In the genomic region with DNA sequence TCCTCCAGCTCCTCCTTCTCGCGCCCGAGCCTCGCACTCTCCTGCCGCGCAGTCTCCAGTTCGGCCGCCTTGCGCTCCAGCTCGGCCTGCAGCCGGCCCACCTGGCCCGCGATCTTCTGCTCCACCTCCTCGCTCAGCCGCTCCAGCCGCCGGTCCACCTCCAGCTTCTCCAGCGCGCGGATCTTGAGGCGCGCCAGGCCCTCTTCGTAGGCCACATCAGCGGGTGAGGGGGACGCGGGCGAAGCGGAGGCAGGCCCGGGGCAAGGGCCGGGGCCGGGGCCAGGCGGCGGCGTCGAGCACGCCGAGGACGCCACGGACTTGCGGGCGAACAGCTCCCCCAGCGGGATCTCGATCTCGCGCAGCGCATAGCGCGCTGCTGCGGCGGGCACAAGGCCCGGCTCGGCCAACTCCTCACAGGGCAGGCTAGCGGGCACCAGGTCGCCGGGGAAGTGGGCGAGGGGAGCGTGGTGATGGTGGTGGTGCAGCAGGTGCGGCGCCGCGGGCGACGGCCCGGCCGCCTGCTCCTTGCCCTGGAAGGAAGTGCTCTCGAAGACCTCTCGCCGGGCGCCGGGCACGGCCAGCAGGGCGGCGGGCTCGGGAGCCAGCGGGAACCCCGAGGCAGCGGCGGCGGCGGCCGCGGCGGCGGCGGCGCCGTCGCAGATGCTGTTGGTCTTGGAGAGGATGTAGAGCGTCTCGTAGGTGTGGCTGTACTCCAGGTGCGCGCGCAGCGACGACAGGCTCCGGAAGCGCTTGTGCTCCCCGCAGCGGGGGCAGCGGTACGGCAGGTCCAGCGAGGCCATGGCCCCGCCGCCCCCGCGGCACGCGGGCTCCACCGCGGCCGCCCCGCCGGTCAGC, we compare ENCODE assay signal across 8 cellular contexts. TPM values are rescaled to one million over a fixed set of nuclear protein-coding genes. Genes with fewer than 3 reads are reported as not detected.
DNase-seq lines count a peak whose midpoint lies in the region; ATAC-seq and TF ChIP-seq lines count a peak whose summit lies in the region.

No MANE protein-coding gene starts in this region.

- POLR2A ChIA-PET in AG04450 (lab: Yijun Ruan, JAX) = interaction anchor here (1.0 kb wide), 2 partner anchors 18 to 35 kb away, joined by 3 to 4 read pairs; partner anchors contain the start of gene CCT7

- H3K4me1 Mint-ChIP-seq in natural killer cell = peaks cover 10 to 18% of the 10 kb centered on the region in 2 donors

- TF ChIP-seq CTCF in AG04450 (IDR thresholded peaks at IDR 0.05; ENCODE audit: low read depth, low read length) (peak; percentile 18), natural killer cell (IDR thresholded peaks at IDR 0.05) (no peak), thoracic aorta (IDR thresholded peaks at IDR 0.05) (no peak)

- DNase-seq in AG04450 (ENCODE audit: low read depth, low spot score) (no peak), NCI-H1105 (lab: John Stamatoyannopoulos, UW) (peak; percentile 85), dermis blood vessel endothelial cell (peak; percentile 33), natural killer cell (peak; percentile 53), thoracic aorta (ENCODE audit: low spot score) (no peak)
- peak; percentile 76 to 77 for DNase-seq in activated CD4-positive, alpha-beta T cell treated with anti-CD3 and anti-CD28 coated beads for 4 hours

- H3K27me3 ChIP-seq in AG04450 (ENCODE audit: control insufficient read depth, insufficient read depth, low read length) (peaks cover 27% of the 10 kb centered on the region), thoracic aorta (replicated peaks; ENCODE audit: insufficient read depth) (no peaks in the 10 kb centered on the region)

- peaks cover 4 to 6% of the 10 kb centered on the region in 2 donors for H3K4me1 ChIP-seq in thoracic aorta (ENCODE audit: control insufficient read depth in 1 of 2, low read depth in 2 of 2)

- H3K4me3 Mint-ChIP-seq in natural killer cell = peak overlapping the region; percentile 4

- H3K4me3 ChIP-seq in AG04450 (ENCODE audit: low read depth, low read length) (no peak overlapping the region), thoracic aorta (peak overlapping the region; percentile 56)

- H3K9me3 ChIP-seq in AG04450 (ENCODE audit: control insufficient read depth, insufficient read depth, low read length) = no peaks in the 10 kb centered on the region; the same call in 1 of the 2 replicates
- H3K9me3 ChIP-seq in thoracic aorta = no peaks in the 10 kb centered on the region

- no peaks in the 10 kb centered on the region for H3K27me3 Mint-ChIP-seq in natural killer cell (ENCODE audit: low read depth in 2 of 2)

- H3K36me3 ChIP-seq in thoracic aorta = no peaks in the 10 kb centered on the region

- CTCF ChIA-PET in AG04450 (lab: Charles Lee) = interaction anchor here (0.6 to 1.3 kb wide), 2 partner anchors 22 to 117 kb away, joined by 4 to 5 read pairs; partner anchors contain the start of gene ALMS1

- H3K9me3 Mint-ChIP-seq in natural killer cell = no peaks in the 10 kb centered on the region

- intact Hi-C loops in natural killer cell (cut with micrococcal nuclease) = no loop called here

- no peaks in the 10 kb centered on the region for H3K36me3 Mint-ChIP-seq in natural killer cell

- H3K27ac Mint-ChIP-seq in natural killer cell = peak overlapping the region in 1 of 2 donors; percentile 36

- H3K27ac ChIP-seq in AG04450 (ENCODE audit: low read depth, low read length) (no peak overlapping the region), thoracic aorta (no peak overlapping the region)

- ATAC-seq in GM19467 (IDR thresholded peaks at IDR 0.05; ENCODE audit: unreplicated experiment) (peak; percentile 61), natural killer cell (peak; percentile 78 to 92 (median 92)), thoracic aorta (ENCODE audit: insufficient number of reproducible peaks, low FRiP score, low read depth) (no peak), GM18858 (IDR thresholded peaks at IDR 0.05; ENCODE audit: unreplicated experiment) (no peak)

RNA-seq across cellular contexts. Expression of gene FBXO41, which starts 15.2 kb away (rescaled TPM):
- 2.5 and 2.7 TPM in 2 replicates for polyA plus RNA-seq in AG04450 (2011; rRNA removed)
- polyA minus RNA-seq in AG04450 (2011; rRNA and poly(A)+ RNA removed) = 4.0 and 4.4 TPM in 2 replicates
- 0.19 and 0.34 TPM in 2 replicates for total RNA-seq in dermis blood vessel endothelial cell
- total RNA-seq in natural killer cell = 10 to 100 TPM; 11.5 to 16.4 (median 13.8) TPM
- 1 to 10 TPM; 3.5 to 6.1 TPM for total RNA-seq in thoracic aorta

RNA-seq across cellular contexts. Expression of gene EGR4, which starts 24.3 kb away (rescaled TPM):
- polyA plus RNA-seq in AG04450 (2011; rRNA removed) = not detected in 2 replicates
- not detected in 2 replicates for polyA minus RNA-seq in AG04450 (2011; rRNA and poly(A)+ RNA removed)
- total RNA-seq in dermis blood vessel endothelial cell (not detected in 2 replicates), natural killer cell (1 to 10 TPM in 2 of 3 donors, under 1 TPM in 1; 0.28 to 2.6 (median 1.1) TPM), thoracic aorta (not detected)

RNA-seq across cellular contexts. Expression of gene CCT7, which starts 35.0 kb away (rescaled TPM):
- 303 and 331 TPM in 2 replicates for polyA plus RNA-seq in AG04450 (2011; rRNA removed)
- 289 and 344 TPM in 2 replicates for polyA minus RNA-seq in AG04450 (2011; rRNA and poly(A)+ RNA removed)
- total RNA-seq in dermis blood vessel endothelial cell (338 and 453 TPM in 2 replicates), natural killer cell (100 to 1,000 TPM in 2 of 3 donors, 10 to 100 TPM in 1; 82.3 to 114 (median 112) TPM), thoracic aorta (100 to 1,000 TPM; 121 to 144 TPM)

RNA-seq across cellular contexts. Expression of gene PRADC1, which starts 36.0 kb away (rescaled TPM):
- polyA plus RNA-seq in AG04450 (2011; rRNA removed) = 11.6 and 12.0 TPM in 2 replicates
- polyA minus RNA-seq in AG04450 (2011; rRNA and poly(A)+ RNA removed) = 9.1 and 10.9 TPM in 2 replicates
- 19.8 and 29.4 TPM in 2 replicates for total RNA-seq in dermis blood vessel endothelial cell
- total RNA-seq in natural killer cell = 1 to 10 TPM; 8.3 to 9.7 (median 9.1) TPM
- 10 to 100 TPM; 19.9 to 24.5 TPM for total RNA-seq in thoracic aorta

RNA-seq across cellular contexts. Expression of gene SMYD5, which starts 55.0 kb away (rescaled TPM):
- 10.4 and 13.8 TPM in 2 replicates for polyA plus RNA-seq in AG04450 (2011; rRNA removed)
- 21.6 and 22.7 TPM in 2 replicates for polyA minus RNA-seq in AG04450 (2011; rRNA and poly(A)+ RNA removed)
- total RNA-seq in dermis blood vessel endothelial cell (22.6 and 26.5 TPM in 2 replicates), natural killer cell (10 to 100 TPM; 12.2 to 25.3 (median 12.2) TPM), thoracic aorta (10 to 100 TPM; 12.6 to 16.2 TPM)

Comparison
In these comparisons a context has a peak if more than half of its experiments do, and no peak if none do; other contexts are left out.
1. DNase-seq: peak in NCI-H1105 (single experiment), activated CD4-positive, alpha-beta T cell treated with anti-CD3 and anti-CD28 coated beads for 4 hours (2 of 2), dermis blood vessel endothelial cell (single experiment) and natural killer cell (single experiment); none in AG04450 (single experiment) and thoracic aorta (single experiment).
2. ATAC-seq: peak in GM19467 (single experiment) and natural killer cell (3 of 3); none in thoracic aorta (single experiment) and GM18858 (single experiment).